ENCODE assay signal across 1 cellular context in genomic region chr10:119177708-119178370, GRCh38.
TF ChIP-seq lines count a peak whose summit lies in the region.

No MANE protein-coding gene starts in this region.

TF ChIP-seq in IMR-90, 13 proteins besides CTCF, POLR2A, EP300 and RAD21 (continued from another document):
- TF ChIP-seq, protein P1, sequence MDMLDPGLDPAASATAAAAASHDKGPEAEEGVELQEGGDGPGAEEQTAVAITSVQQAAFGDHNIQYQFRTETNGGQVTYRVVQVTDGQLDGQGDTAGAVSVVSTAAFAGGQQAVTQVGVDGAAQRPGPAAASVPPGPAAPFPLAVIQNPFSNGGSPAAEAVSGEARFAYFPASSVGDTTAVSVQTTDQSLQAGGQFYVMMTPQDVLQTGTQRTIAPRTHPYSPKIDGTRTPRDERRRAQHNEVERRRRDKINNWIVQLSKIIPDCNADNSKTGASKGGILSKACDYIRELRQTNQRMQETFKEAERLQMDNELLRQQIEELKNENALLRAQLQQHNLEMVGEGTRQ (IDR thresholded peaks at IDR 0.05; ENCODE audit: low read depth, low read length) = no peak
- TF ChIP-seq CEBPB (IDR thresholded peaks at IDR 0.05; ENCODE audit: low read depth, low read length) = no peak
- TF ChIP-seq, protein P2, sequence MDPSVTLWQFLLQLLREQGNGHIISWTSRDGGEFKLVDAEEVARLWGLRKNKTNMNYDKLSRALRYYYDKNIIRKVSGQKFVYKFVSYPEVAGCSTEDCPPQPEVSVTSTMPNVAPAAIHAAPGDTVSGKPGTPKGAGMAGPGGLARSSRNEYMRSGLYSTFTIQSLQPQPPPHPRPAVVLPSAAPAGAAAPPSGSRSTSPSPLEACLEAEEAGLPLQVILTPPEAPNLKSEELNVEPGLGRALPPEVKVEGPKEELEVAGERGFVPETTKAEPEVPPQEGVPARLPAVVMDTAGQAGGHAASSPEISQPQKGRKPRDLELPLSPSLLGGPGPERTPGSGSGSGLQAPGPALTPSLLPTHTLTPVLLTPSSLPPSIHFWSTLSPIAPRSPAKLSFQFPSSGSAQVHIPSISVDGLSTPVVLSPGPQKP (IDR thresholded peaks at IDR 0.05; ENCODE audit: borderline replicate concordance, low read depth, low read length) = no peak
- no peak for TF ChIP-seq FOS (IDR thresholded peaks at IDR 0.05; ENCODE audit: low read depth, low read length)
- no peak for TF ChIP-seq RCOR1 (IDR thresholded peaks at IDR 0.05; ENCODE audit: insufficient replicate concordance, low read length)
- TF ChIP-seq NFE2L2 (IDR thresholded peaks at IDR 0.05; ENCODE audit: low read depth, low read length) = no peak
- TF ChIP-seq MAZ (IDR thresholded peaks at IDR 0.05; ENCODE audit: borderline replicate concordance, low read depth, low read length) = no peak
- TF ChIP-seq RFX5 (IDR thresholded peaks at IDR 0.05; ENCODE audit: low read depth, low read length) = no peak
- no peak for TF ChIP-seq MXI1 (IDR thresholded peaks at IDR 0.05; ENCODE audit: borderline replicate concordance, low read depth, low read length)
TF ChIP-seq in IMR-90: peak in this region for 0.
